ENCODE assay signal across 15 cellular contexts in the genomic region with DNA sequence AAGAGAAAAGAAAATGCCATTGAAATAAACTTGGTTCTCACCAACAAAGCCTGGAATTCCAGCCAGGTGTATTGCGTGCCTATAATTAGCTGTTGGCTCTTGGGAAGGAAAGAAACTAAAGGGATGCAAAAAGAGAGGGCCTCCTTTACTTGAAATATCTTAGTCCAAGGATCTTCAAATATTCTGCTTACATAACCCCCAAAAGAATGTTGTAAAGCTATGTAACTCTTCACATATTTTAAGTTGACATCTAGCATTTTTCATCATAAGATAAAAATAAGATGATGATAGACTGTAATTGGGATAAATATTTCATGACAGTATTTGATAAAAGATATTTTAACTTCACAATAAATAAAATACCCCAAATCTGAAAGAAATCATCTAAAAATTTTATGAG. TPM values are rescaled to one million over a fixed set of nuclear protein-coding genes. Genes with fewer than 3 reads are reported as not detected.
DNase-seq lines count a peak whose midpoint lies in the region; ATAC-seq and TF ChIP-seq lines count a peak whose summit lies in the region.
"Had no signal": no experiment of that assay in that cellular context is flagged by ENCODE, and none has a peak within 500 bp of the region (broad histone marks: within the 10 kb centered on the region; RNA-seq: fewer than 3 reads in every experiment).

No MANE protein-coding gene starts in this region.

- H3K4me1 Mint-ChIP-seq in nephron (peaks cover 47% of the 10 kb centered on the region), neural progenitor cell (no peaks in the 10 kb centered on the region)

- H3F3A ChIP-seq in neural progenitor cell (ENCODE audit: low read depth): no peaks in the 10 kb centered on the region

- H3K4me1 ChIP-seq in adipocyte (ENCODE audit: control insufficient read depth, insufficient read depth, low read length) (peaks cover 17% of the 10 kb centered on the region), neural progenitor cell (no peaks in the 10 kb centered on the region)

- H3K36me3 ChIP-seq in adipocyte (ENCODE audit: control insufficient read depth, insufficient read depth, low read length, severe bottlenecking) (no peaks in the 10 kb centered on the region), neural progenitor cell (no peaks in the 10 kb centered on the region)

- H3K79me2 ChIP-seq in neural progenitor cell (ENCODE audit: low read depth): no peaks in the 10 kb centered on the region

- no peak overlapping the region for H3K27ac ChIP-seq in neural progenitor cell
- H3K27ac ChIP-seq: 22Rv1, KMS-11 had no signal

- no peak overlapping the region for H3K4me3 ChIP-seq in adipocyte (ENCODE audit: low read length)
- no peak overlapping the region for H3K4me3 ChIP-seq in fibroblast of the aortic adventitia (ENCODE audit: low read depth, low read length)
- H3K4me3 ChIP-seq in neural progenitor cell: no peak overlapping the region

- peak overlapping the region; percentile 68 to 87 (median 85) for H3K27ac Mint-ChIP-seq in nephron
- H3K27ac Mint-ChIP-seq in activated naive CD4-positive, alpha-beta T cell treated with anti-CD3 and anti-CD28 coated beads, Interleukin-2, amount 50 U/mL, for 72 hours: no peak overlapping the region
- no peak overlapping the region for H3K27ac Mint-ChIP-seq in neural progenitor cell

- no peaks in the 10 kb centered on the region for H3K27me3 ChIP-seq in adipocyte (replicated peaks; ENCODE audit: control insufficient read depth, insufficient read depth, low read length)
- H3K27me3 ChIP-seq in neural progenitor cell: no peaks in the 10 kb centered on the region

- H4K20me1 ChIP-seq in neural progenitor cell (ENCODE audit: low read depth): no peaks in the 10 kb centered on the region

- H3K4me2 ChIP-seq in neural progenitor cell: no peak overlapping the region
- H3K4me2 ChIP-seq: KMS-11 had no signal

- H3K9me3 Mint-ChIP-seq in nephron (peaks cover 6% of the 10 kb centered on the region), neural progenitor cell (peaks cover 5% of the 10 kb centered on the region)
- peaks cover 5% of the 10 kb centered on the region in 2 donors for H3K9me3 Mint-ChIP-seq in activated naive CD4-positive, alpha-beta T cell treated with anti-CD3 and anti-CD28 coated beads, Interleukin-2, amount 50 U/mL, for 72 hours

- H3K4me3 Mint-ChIP-seq in nephron (no peak overlapping the region), neural progenitor cell (no peak overlapping the region)

- DNase-seq in AG20443 (ENCODE audit: low spot score) (peak; percentile 19), adipocyte (ENCODE audit: low read depth) (peak; percentile 43), fibroblast of the aortic adventitia (ENCODE audit: low read depth) (peak; percentile 65), mesenteric fat pad (ENCODE audit: low spot score) (no peak), neural progenitor cell (ENCODE audit: low spot score) (no peak), DMS153 treated with DMSO at 0.1 percent for 48 hours (lab: John Stamatoyannopoulos, UW; ENCODE audit: unreplicated experiment) (no peak)
- no peak for DNase-seq in activated naive CD4-positive, alpha-beta T cell treated with anti-CD3 and anti-CD28 coated beads, Interleukin-2, amount 50 U/mL, for 72 hours (ENCODE audit: low spot score in 2 of 2)
- DNase-seq: C1 segment of cervical spinal cord, DMS 273 treated with DMSO at 0.1 percent for 48 hours, NCI-H1092 treated with DMSO at 0.1 percent for 48 hours, NCI-H1694, PC-3 had no signal

- no peaks in the 10 kb centered on the region for H3K9me3 ChIP-seq in adipocyte (ENCODE audit: control insufficient read depth, low read length)
- H3K9me3 ChIP-seq in neural progenitor cell (ENCODE audit: low read depth): no peaks in the 10 kb centered on the region

- H3K36me3 Mint-ChIP-seq in nephron (ENCODE audit: low read depth) (no peaks in the 10 kb centered on the region), neural progenitor cell (no peaks in the 10 kb centered on the region)
- peaks cover 0 to 7% of the 10 kb centered on the region in 2 donors for H3K36me3 Mint-ChIP-seq in activated naive CD4-positive, alpha-beta T cell treated with anti-CD3 and anti-CD28 coated beads, Interleukin-2, amount 50 U/mL, for 72 hours

- H2AFZ ChIP-seq in neural progenitor cell (replicated peaks): no peak overlapping the region

- ATAC-seq in activated naive CD4-positive, alpha-beta T cell treated with anti-CD3 and anti-CD28 coated beads, Interleukin-2, amount 50 U/mL, for 72 hours: no peak
- ATAC-seq: PC-3 had no signal

- H3K9ac ChIP-seq in adipocyte (ENCODE audit: low read length): no peak overlapping the region
- no peak overlapping the region for H3K9ac ChIP-seq in neural progenitor cell
- H3K9ac ChIP-seq: KMS-11 had no signal

- H3K27me3 Mint-ChIP-seq in nephron (ENCODE audit: low read depth) (no peaks in the 10 kb centered on the region), neural progenitor cell (ENCODE audit: insufficient read depth, low read depth) (no peaks in the 10 kb centered on the region)

- TF ChIP-seq CTCF in fibroblast of the aortic adventitia (IDR thresholded peaks at IDR 0.05; ENCODE audit: insufficient read depth, low read length): no peak
- TF ChIP-seq CTCF in nephron (IDR thresholded peaks at IDR 0.05; ENCODE audit: unreplicated experiment in 3 of 3): no peak
- no peak for TF ChIP-seq CTCF in neural progenitor cell (IDR thresholded peaks at IDR 0.05)

RNA-seq across cellular contexts. Expression of a gene that starts 52.5 kb away (rescaled TPM):
- total RNA-seq in fibroblast of the aortic adventitia (ENCODE audit: low replicate concordance) (351 and 582 TPM in 2 replicates), mesenteric fat pad (195 TPM), neural progenitor cell (ENCODE audit: low replicate concordance) (288 and 560 TPM in 2 replicates)
- 100 to 1,000 TPM; 198 to 224 TPM for total RNA-seq in activated naive CD4-positive, alpha-beta T cell treated with anti-CD3 and anti-CD28 coated beads, Interleukin-2, amount 50 U/mL, for 72 hours

RNA-seq across cellular contexts. Expression of a gene that starts 53.4 kb away (rescaled TPM):
- total RNA-seq in fibroblast of the aortic adventitia (ENCODE audit: low replicate concordance): 11.4 and 26.5 TPM in 2 replicates
- 25.9 TPM for total RNA-seq in mesenteric fat pad
- 10 to 100 TPM; 21.9 to 22.3 TPM for total RNA-seq in activated naive CD4-positive, alpha-beta T cell treated with anti-CD3 and anti-CD28 coated beads, Interleukin-2, amount 50 U/mL, for 72 hours
- 37.8 and 43.7 TPM in 2 replicates for total RNA-seq in neural progenitor cell (ENCODE audit: low replicate concordance)

Comparison
In these comparisons a context has a peak if more than half of its experiments do, and no peak if none do; other contexts are left out.
1. DNase-seq: peak in AG20443 (single experiment), adipocyte (single experiment) and fibroblast of the aortic adventitia (single experiment); none in mesenteric fat pad (single experiment), activated naive CD4-positive, alpha-beta T cell treated with anti-CD3 and anti-CD28 coated beads, Interleukin-2, amount 50 U/mL, for 72 hours (0 of 2), neural progenitor cell (single experiment) and DMS153 treated with DMSO at 0.1 percent for 48 hours (single experiment).
2. H3K27ac Mint-ChIP-seq: peak in nephron (3 of 3); none in activated naive CD4-positive, alpha-beta T cell treated with anti-CD3 and anti-CD28 coated beads, Interleukin-2, amount 50 U/mL, for 72 hours (0 of 2) and neural progenitor cell (single experiment).